ENCODE assay signal across 20 cellular contexts in genomic region chr15:75252285-75252684, GRCh38. TPM values are rescaled to one million over a fixed set of nuclear protein-coding genes. Genes with fewer than 3 reads are reported as not detected.
"Had no signal": no experiment of that assay in that cellular context is flagged by ENCODE, and none has a peak within 500 bp of the region (broad histone marks: within the 10 kb centered on the region; RNA-seq: fewer than 3 reads in every experiment).

No MANE protein-coding gene starts in this region.

RNA-seq across cellular contexts. Expression of gene GOLGA6C, which starts 5.8 kb away (rescaled TPM):
- total RNA-seq: body of pancreas, endothelial cell of umbilical vein, esophagus muscularis mucosa, left cardiac atrium, left ventricle myocardium superior, lung microvascular endothelial cell, mesenteric fat pad, mucosa of descending colon, myocyte, omental fat pad, posterior vena cava, skeletal muscle tissue, temporal lobe, ureter had no signal
- polyA plus RNA-seq: cardiac muscle cell, endothelial cell of umbilical vein, keratinocyte had no signal

RNA-seq across cellular contexts. Expression of gene GOLGA6D, which starts 30.4 kb away (rescaled TPM):
- total RNA-seq: body of pancreas; endothelial cell of umbilical vein; esophagus muscularis mucosa; gastrocnemius medialis; left cardiac atrium; left ventricle myocardium superior; lung microvascular endothelial cell; mesenteric fat pad; mucosa of descending colon; myocyte; natural killer cell treated with Interleukin-12 subunit alpha and Interleukin-12 subunit beta and Interleukin-15 and Interleukin-18, amount 100 ng/mL, for 72 hours; posterior vena cava; tibial nerve; ureter had no signal
- polyA plus RNA-seq: adipose tissue, cardiac muscle cell, endothelial cell of umbilical vein had no signal
